In the genomic region with DNA sequence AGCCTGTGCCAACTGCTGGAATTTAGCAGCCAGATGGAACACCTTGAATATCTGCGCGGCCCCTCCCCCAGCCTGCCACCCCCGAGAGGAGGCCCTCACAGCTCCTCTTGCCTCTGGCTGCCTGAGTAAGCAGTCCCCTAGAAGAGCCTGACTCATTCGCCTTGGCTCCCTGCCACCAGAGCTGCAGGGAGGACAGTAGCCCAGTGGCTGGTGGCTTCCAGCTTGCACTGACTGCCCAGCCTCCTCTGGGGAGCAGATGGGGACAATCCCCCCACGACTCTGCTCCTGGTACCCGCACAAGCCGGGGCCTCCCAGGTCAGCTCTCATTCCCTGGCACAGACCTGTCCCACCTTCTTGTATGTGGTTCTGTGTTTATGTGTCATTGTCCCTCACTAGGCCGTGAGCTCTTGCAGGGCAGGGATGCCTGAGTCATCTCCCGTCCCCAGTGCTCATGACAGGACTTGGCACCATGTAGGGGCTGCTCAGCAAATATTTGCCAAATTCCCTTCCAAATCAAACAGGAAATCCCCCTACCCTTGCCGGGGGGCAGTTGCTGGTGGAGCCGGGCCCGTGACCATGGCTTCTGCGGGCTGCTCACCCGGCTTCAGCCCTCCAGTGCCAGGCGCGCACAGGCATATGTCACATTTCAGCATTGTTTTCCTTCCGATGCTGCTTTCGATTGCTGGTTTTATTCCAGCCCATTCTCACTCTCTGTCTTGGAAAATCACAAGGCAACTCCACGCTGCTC, we compare ENCODE assay signal across 8 cellular contexts. TPM values are rescaled to one million over a fixed set of nuclear protein-coding genes. Genes with fewer than 3 reads are reported as not detected.
DNase-seq lines count a peak whose midpoint lies in the region; ATAC-seq and TF ChIP-seq lines count a peak whose summit lies in the region.

No MANE protein-coding gene starts in this region.

- no peaks in the 10 kb centered on the region for H3K27me3 ChIP-seq in HCT116 (ENCODE audit: insufficient read depth, low read length)
- no peaks in the 10 kb centered on the region for H3K27me3 ChIP-seq in PC-9 (ENCODE audit: insufficient read depth, low read depth)
- no peaks in the 10 kb centered on the region for H3K27me3 ChIP-seq in mammary epithelial cell (ENCODE audit: insufficient read depth, low read length)
- peaks cover 96% of the 10 kb centered on the region for H3K27me3 ChIP-seq in WERI-Rb-1 (ENCODE audit: insufficient read depth, low read depth, severe bottlenecking)

- intact Hi-C loops in HCT116 (cut with micrococcal nuclease) (no loop called here), PC-9 (cut with micrococcal nuclease; ENCODE audit: unreplicated experiment) (loop anchor here (1.0 to 2.0 kb wide), 3 partner anchors 74 to 113 kb away; no protein-coding TSS in a partner anchor), mammary epithelial cell (cut with micrococcal nuclease) (loop anchor here (1.0 kb wide), 1 partner anchor 16 kb away; no protein-coding TSS in a partner anchor)

- no peaks in the 10 kb centered on the region for H3K36me3 ChIP-seq in HCT116 (ENCODE audit: control insufficient read depth in 1 of 2, insufficient read depth in 2 of 2, low read length in 2 of 2)
- H3K36me3 ChIP-seq in PC-9 (ENCODE audit: low read depth): no peaks in the 10 kb centered on the region
- H3K36me3 ChIP-seq in mammary epithelial cell (ENCODE audit: insufficient read depth, low read length): no peaks in the 10 kb centered on the region
- no peaks in the 10 kb centered on the region for H3K36me3 ChIP-seq in WERI-Rb-1

- H2AFZ ChIP-seq in HCT116 (ENCODE audit: low read depth, low read length, poor library complexity, severe bottlenecking) (peak overlapping the region; percentile 12), PC-9 (peak overlapping the region; percentile 12; the same call in 1 of the 2 replicates), mammary epithelial cell (ENCODE audit: low read depth, low read length) (peak overlapping the region; percentile 4)

- RAD21 ChIA-PET in HCT116 (lab: Charles Lee; ENCODE audit: low non-redundant PET in 1 of 2, low total read pairs in 2 of 2, uncharacterized antibody in 2 of 2, unreplicated experiment in 2 of 2): interaction anchor here in 1 of 2 experiments (0.6 kb wide), 1 partner anchor 392 kb away, joined by 3 read pairs; no protein-coding TSS in a partner anchor

- H4K20me1 ChIP-seq in HCT116 (ENCODE audit: insufficient read depth): no peaks in the 10 kb centered on the region
- H4K20me1 ChIP-seq in PC-9 (ENCODE audit: insufficient read depth): no peaks in the 10 kb centered on the region
- H4K20me1 ChIP-seq in mammary epithelial cell (ENCODE audit: insufficient read depth, low read length): no peaks in the 10 kb centered on the region

- H3K4me2 ChIP-seq in HCT116 (ENCODE audit: low read length) (peak overlapping the region; percentile 95), PC-9 (peak overlapping the region; percentile 81), mammary epithelial cell (ENCODE audit: insufficient read depth, low read depth, low read length) (peak overlapping the region; percentile 73)

- peak; percentile 96 for ATAC-seq in HCT116
- ATAC-seq in HG02642 (IDR thresholded peaks at IDR 0.05; ENCODE audit: poor library complexity, unreplicated experiment): no peak

- POLR2A ChIA-PET in HCT116 (lab: Charles Lee): interaction anchor here (1.1 kb wide), 1 partner anchor 26 kb away, joined by 3 read pairs; no protein-coding TSS in a partner anchor
- POLR2A ChIA-PET in PC-9 (lab: Charles Lee; ENCODE audit: unreplicated experiment): interaction anchor here (0.5 to 1.3 kb wide), 4 partner anchors 70 to 1184 kb away, joined by 3 to 11 read pairs (median 6); a partner anchor contains a TSS

- no peak for TF ChIP-seq CTCF in HCT116 (IDR thresholded peaks at IDR 0.05 in 2 of 3, conservative IDR thresholded peaks at IDR 0.05 in 1 of 3; ENCODE audit: borderline replicate concordance in 1 of 3, insufficient read depth in 1 of 3, low read depth in 2 of 3, low read length in 2 of 3)
- TF ChIP-seq CTCF in PC-9 (conservative IDR thresholded peaks at IDR 0.05): no peak
- TF ChIP-seq CTCF in mammary epithelial cell (conservative IDR thresholded peaks at IDR 0.05 in 1 of 2, IDR thresholded peaks at IDR 0.05 in 1 of 2; ENCODE audit: extremely low read depth in 1 of 2, insufficient read depth in 1 of 2, low read depth in 1 of 2, low read length in 2 of 2): no peak
- TF ChIP-seq CTCF in WERI-Rb-1 (IDR thresholded peaks at IDR 0.05; ENCODE audit: low read depth, low read length): no peak

- no TSS peak for BruUV-seq in HCT116 (replicated peaks; lab: Mats Ljungman, UMichigan)
- BruUV-seq in PC-9 (replicated peaks; lab: Mats Ljungman, UMichigan): no TSS peak
- no TSS peak for BruUV-seq in mammary epithelial cell (replicated peaks; lab: Mats Ljungman, UMichigan)

- in situ Hi-C loops in mammary epithelial cell (cut with MboI; ENCODE audit: low sequenced_read_pairs in 2 of 2): no loop called here

- H3K9me3 ChIP-seq in HCT116 (ENCODE audit: control insufficient read depth in 1 of 2, insufficient read depth in 1 of 2, low read depth in 1 of 2, low read length in 2 of 2) (no peaks in the 10 kb centered on the region), PC-9 (ENCODE audit: insufficient read depth, low read depth) (no peaks in the 10 kb centered on the region), mammary epithelial cell (replicated peaks; ENCODE audit: insufficient read depth, low read length) (no peaks in the 10 kb centered on the region), WERI-Rb-1 (ENCODE audit: severe bottlenecking) (no peaks in the 10 kb centered on the region)

- dilution Hi-C loops in mammary epithelial cell (cut with HindIII; ENCODE audit: low sequenced_read_pairs): loop anchor here (5.0 kb wide), 1 partner anchor 48 kb away; no protein-coding TSS in a partner anchor

- CTCF ChIA-PET in HCT116 (lab: Charles Lee): no interaction called here
- CTCF ChIA-PET in PC-9 (lab: Charles Lee): interaction anchor here (0.7 kb wide), 1 partner anchor 113 kb away, joined by 3 read pairs; no protein-coding TSS in a partner anchor
- CTCF ChIA-PET in mammary epithelial cell (lab: Charles Lee; ENCODE audit: low non-redundant PET): no interaction called here

- DNase-seq in AG08396 (ENCODE audit: low spot score) (peak; percentile 89), HCT116 (ENCODE audit: low read depth, low spot score) (peak; percentile 91), PC-9 (peak; percentile 98 to 99), mammary epithelial cell (peak; percentile 88), kidney glomerular epithelial cell (lab: John Stamatoyannopoulos, UW) (peak; percentile 85), WERI-Rb-1 (no peak)
- DNase-seq in stimulated activated CD4-positive, alpha-beta T cell treated with anti-CD3 and anti-CD28 coated beads, Interleukin-2, amount 100 ng/mL, for 48 hours: peak; percentile 10 to 47

- no peak for TF ChIP-seq POLR2A in HCT116 (IDR thresholded peaks at IDR 0.05; ENCODE audit: borderline replicate concordance, extremely low read depth, insufficient read depth, insufficient read length)

- H3K4me3 ChIP-seq in HCT116 (replicated peaks in 1 of 2; ENCODE audit: low read depth in 1 of 2, low read length in 2 of 2) (peak overlapping the region; percentile 10 to 53), PC-9 (peak overlapping the region; percentile 48), mammary epithelial cell (replicated peaks in 1 of 3; ENCODE audit: insufficient read depth in 1 of 3, low read depth in 2 of 3, low read length in 3 of 3) (no peak overlapping the region), WERI-Rb-1 (ENCODE audit: low read depth, low read length) (no peak overlapping the region)

- peak overlapping the region; percentile 45 for H3K9ac ChIP-seq in HCT116 (ENCODE audit: low read length)
- no peak overlapping the region for H3K9ac ChIP-seq in mammary epithelial cell (ENCODE audit: insufficient read depth, low read length)

- no peak; the same call in 1 of the 2 replicates for TF ChIP-seq RAD21 in HCT116 (IDR thresholded peaks at IDR 0.05; ENCODE audit: low read depth)

- peak overlapping the region; percentile 84 for H3K27ac ChIP-seq in HCT116 (ENCODE audit: low read depth, low read length)
- peak overlapping the region; percentile 79 for H3K27ac ChIP-seq in PC-9
- no peak overlapping the region for H3K27ac ChIP-seq in mammary epithelial cell (ENCODE audit: insufficient read depth, low read depth, low read length)
- H3K27ac ChIP-seq in WERI-Rb-1: no peak overlapping the region

- no peaks in the 10 kb centered on the region for H3K79me2 ChIP-seq in HCT116 (ENCODE audit: insufficient read depth, low read length)
- H3K79me2 ChIP-seq in PC-9 (ENCODE audit: low read depth): no peaks in the 10 kb centered on the region
- H3K79me2 ChIP-seq in mammary epithelial cell (ENCODE audit: insufficient read depth, low read length): no peaks in the 10 kb centered on the region

- H3K4me1 ChIP-seq in HCT116 (ENCODE audit: control insufficient read depth in 1 of 2, insufficient read depth in 2 of 2, low read length in 2 of 2) (peaks cover 24 to 30% of the 10 kb centered on the region in 2 experiments), PC-9 (replicated peaks; ENCODE audit: insufficient read depth) (peaks cover 28% of the 10 kb centered on the region), mammary epithelial cell (ENCODE audit: insufficient read depth, low read length) (peaks cover 31% of the 10 kb centered on the region)

- peaks cover 21% of the 10 kb centered on the region for H3F3A ChIP-seq in PC-9 (ENCODE audit: insufficient read depth, low read depth)

- WGBS in mammary epithelial cell (ENCODE audit: low coverage, missing lambda C conversion rate): under 1% methylated on average over 15 of the region's 19 CpGs

- no peaks in the 10 kb centered on the region for H3K9me2 ChIP-seq in HCT116 (ENCODE audit: insufficient read depth)
- no peaks in the 10 kb centered on the region for H3K9me2 ChIP-seq in PC-9 (ENCODE audit: insufficient read depth)

TF ChIP-seq in HCT116, 20 proteins besides CTCF, POLR2A, EP300 and RAD21:
- TF ChIP-seq ZFX (IDR thresholded peaks at IDR 0.05) (0 out of 2 replicates have a peak, but pooled peaks have one; percentile 22), ZNF274 (IDR thresholded peaks at IDR 0.05; ENCODE audit: low read depth, low read length) (no peak), SP1 (IDR thresholded peaks at IDR 0.05; ENCODE audit: low read depth) (peak; percentile 72), EGR1 (IDR thresholded peaks at IDR 0.05; ENCODE audit: low read depth) (peak; percentile 63), POLR2AphosphoS5 (IDR thresholded peaks at IDR 0.05; ENCODE audit: low read depth, low read length) (peak; percentile 46), FOSL1 (IDR thresholded peaks at IDR 0.05; ENCODE audit: low read depth) (peak; percentile 91), JUND (IDR thresholded peaks at IDR 0.05) (peak; percentile 88), SIN3A (IDR thresholded peaks at IDR 0.05; ENCODE audit: low read depth) (no peak), YY1 (IDR thresholded peaks at IDR 0.05; ENCODE audit: extremely low read depth, insufficient replicate concordance, low read depth, low read length) (no peak)
TF ChIP-seq in HCT116: peak in this region for 6.

RNA-seq across cellular contexts. Expression of a gene that starts 43.6 kb away (rescaled TPM):
- total RNA-seq in HCT116 (2021; ENCODE audit: unreplicated experiment) (not detected), PC-9 (2021) (not detected in 2 replicates), mammary epithelial cell (not detected)
- polyA plus RNA-seq in HCT116 (2012): not detected in 2 replicates
- polyA plus RNA-seq in mammary epithelial cell: not detected
- not detected for polyA minus RNA-seq in mammary epithelial cell

Comparison
In these comparisons a context has a peak if more than half of its experiments do, and no peak if none do; other contexts are left out.
1. H3K27ac ChIP-seq: peak in HCT116 (single experiment) and PC-9 (single experiment); none in mammary epithelial cell (single experiment) and WERI-Rb-1 (single experiment).
2. H3K4me3 ChIP-seq: peak in HCT116 (2 of 2) and PC-9 (single experiment); none in mammary epithelial cell (0 of 3) and WERI-Rb-1 (single experiment).
3. Peak in every context shown above with its lines, with median percentiles within 50 percentile points of each other: H2AFZ ChIP-seq and H3K4me2 ChIP-seq.